In genomic region chr13:36965767-36966166, GRCh38 we compare ENCODE assay signal across 13 cellular contexts. TPM values are rescaled to one million over a fixed set of nuclear protein-coding genes. Genes with fewer than 3 reads are reported as not detected.
DNase-seq lines count a peak whose midpoint lies in the region; ATAC-seq and TF ChIP-seq lines count a peak whose summit lies in the region.
"Had no signal": no experiment of that assay in that cellular context is flagged by ENCODE, and none has a peak within 500 bp of the region (broad histone marks: within the 10 kb centered on the region; RNA-seq: fewer than 3 reads in every experiment).

No MANE protein-coding gene starts in this region.

- H3K27ac ChIP-seq in trophoblast cell (ENCODE audit: low read depth, low read length) = no peak overlapping the region
- H3K27ac ChIP-seq: 22Rv1, gastrocnemius medialis, KMS-11 had no signal

- ATAC-seq in GM18502 (IDR thresholded peaks at IDR 0.05; ENCODE audit: poor library complexity, unreplicated experiment) = no peak
- ATAC-seq: activated CD4-positive, CD25-positive, alpha-beta regulatory T cell treated with anti-CD3 and anti-CD28 coated beads, Interleukin-2, amount 50 U/mL, for 24 hours; gastrocnemius medialis had no signal

- intact Hi-C loops in Caco-2 (cut with micrococcal nuclease; ENCODE audit: unreplicated experiment) = no loop called here

- DNase-seq in DMS53 (lab: John Stamatoyannopoulos, UW) (peak; percentile 52), DMS53 treated with DMSO at 0.1 percent for 48 hours (lab: John Stamatoyannopoulos, UW; ENCODE audit: unreplicated experiment) (no peak), NB4 (ENCODE audit: low read depth) (peak; percentile 15), dedifferentiated amniotic fluid mesenchymal stem cell (ENCODE audit: extremely low spot score) (peak; percentile 63), trophoblast cell (peak; percentile 52 to 56), Caco-2 (no peak), NCI-H1436 treated with DMSO at 0.1 percent for 48 hours (lab: John Stamatoyannopoulos, UW) (no peak)
- DNase-seq: gastrocnemius medialis; stimulated activated CD4-positive, alpha-beta T cell treated with anti-CD3 and anti-CD28 coated beads, Interleukin-1b, Interleukin-23, amount 100 ng/mL, for 48 hours had no signal

- no peak overlapping the region for H3K23ac ChIP-seq in trophoblast cell (ENCODE audit: low read length)

- H2AFZ ChIP-seq in trophoblast cell (ENCODE audit: insufficient read depth, low read length, poor library complexity) = no peak overlapping the region

- H3K27ac Mint-ChIP-seq in Caco-2 (ENCODE audit: unreplicated experiment) = no peak overlapping the region

- H4K91ac ChIP-seq in trophoblast cell (ENCODE audit: low read depth, low read length) = no peak overlapping the region

- no peak overlapping the region for H2BK120ac ChIP-seq in trophoblast cell (ENCODE audit: insufficient read depth, low read length, poor library complexity)

- H3K9me3 ChIP-seq in trophoblast cell (ENCODE audit: insufficient read depth, low read depth, low read length) (no peaks in the 10 kb centered on the region), Caco-2 (no peaks in the 10 kb centered on the region)
- H3K9me3 ChIP-seq: gastrocnemius medialis had no signal

- H3K4me2 ChIP-seq in trophoblast cell (ENCODE audit: low read length) = no peak overlapping the region
- H3K4me2 ChIP-seq: KMS-11 had no signal

- H2BK5ac ChIP-seq in trophoblast cell (ENCODE audit: low read depth, low read length, poor library complexity) = no peak overlapping the region

- no peak overlapping the region for H3K14ac ChIP-seq in trophoblast cell (ENCODE audit: low read length)

- H3K4me3 ChIP-seq in NB4 (ENCODE audit: low read depth, low read length) (no peak overlapping the region), trophoblast cell (ENCODE audit: low read depth, low read length) (no peak overlapping the region), Caco-2 (ENCODE audit: low read depth, low read length) (no peak overlapping the region)
- H3K4me3 ChIP-seq: gastrocnemius medialis had no signal

- H4K8ac ChIP-seq in trophoblast cell (ENCODE audit: low read depth, low read length) = no peak overlapping the region

- no peaks in the 10 kb centered on the region for H3K79me1 ChIP-seq in trophoblast cell (ENCODE audit: low read length)

- H3K27me3 Mint-ChIP-seq in Caco-2 (ENCODE audit: insufficient read depth, unreplicated experiment) = no peaks in the 10 kb centered on the region

- H3K4me1 ChIP-seq in trophoblast cell (ENCODE audit: control insufficient read depth in 1 of 2, insufficient read depth in 2 of 2, low read length in 2 of 2) (peaks cover 0 to 1% of the 10 kb centered on the region in 2 experiments), Caco-2 (no peaks in the 10 kb centered on the region)
- H3K4me1 ChIP-seq: gastrocnemius medialis had no signal

- no peaks in the 10 kb centered on the region for H3K27me3 ChIP-seq in trophoblast cell (ENCODE audit: insufficient read depth, low read length)
- H3K27me3 ChIP-seq in Caco-2 (replicated peaks; ENCODE audit: control insufficient read depth, insufficient read depth, low read length) = no peaks in the 10 kb centered on the region
- H3K27me3 ChIP-seq: gastrocnemius medialis had no signal

- H3K36me3 Mint-ChIP-seq in Caco-2 (ENCODE audit: insufficient read depth, unreplicated experiment) = peaks cover 51% of the 10 kb centered on the region

- POLR2A ChIA-PET in Caco-2 (lab: Charles Lee) = no interaction called here

- TF ChIP-seq POLR2A in NB4 (IDR thresholded peaks at IDR 0.05; ENCODE audit: extremely low read depth, insufficient read length) = no peak

- BruUV-seq in Caco-2 (replicated peaks; lab: Mats Ljungman, UMichigan) = no TSS peak

- no peak overlapping the region for H2BK12ac ChIP-seq in trophoblast cell (ENCODE audit: low read length)

- no peaks in the 10 kb centered on the region for H3K79me2 ChIP-seq in trophoblast cell (ENCODE audit: control insufficient read depth, insufficient read depth, low read length, poor library complexity)

- no peak overlapping the region for H3K4me3 Mint-ChIP-seq in Caco-2 (ENCODE audit: unreplicated experiment)

- H3K36me3 ChIP-seq in trophoblast cell (ENCODE audit: control insufficient read depth in 1 of 2, insufficient read depth in 2 of 2, low read length in 2 of 2) (peaks cover 16 to 22% of the 10 kb centered on the region in 2 experiments), Caco-2 (ENCODE audit: control insufficient read depth, insufficient read depth, low read length) (peaks cover 5% of the 10 kb centered on the region)

- no peak overlapping the region for H4K12ac ChIP-seq in trophoblast cell (ENCODE audit: low read depth, low read length)

- no peak overlapping the region for H3K18ac ChIP-seq in trophoblast cell (ENCODE audit: low read length)

- TF ChIP-seq CTCF in NB4 (IDR thresholded peaks at IDR 0.05; ENCODE audit: low read depth, low read length) = no peak
- TF ChIP-seq CTCF in Caco-2 (IDR thresholded peaks at IDR 0.05; ENCODE audit: insufficient read depth in 1 of 2, low read depth in 1 of 2, low read length in 1 of 2, severe bottlenecking in 1 of 2, unreplicated experiment in 1 of 2) = no peak

- CTCF ChIA-PET in Caco-2 (lab: Charles Lee) = no interaction called here

- H3K4ac ChIP-seq in trophoblast cell (ENCODE audit: low read depth, low read length) = no peak overlapping the region

- H2AK5ac ChIP-seq in trophoblast cell (ENCODE audit: low read length) = no peak overlapping the region

- H3K9ac ChIP-seq in trophoblast cell (ENCODE audit: low read length) = no peak overlapping the region
- H3K9ac ChIP-seq: KMS-11 had no signal

- H3K4me1 Mint-ChIP-seq in Caco-2 (ENCODE audit: low read depth, unreplicated experiment) = no peaks in the 10 kb centered on the region

- WGBS in trophoblast cell (ENCODE audit: extremely low coverage, insufficient coverage, insufficient read length) = no CpG with 5 or more reads among the region's 2 CpGs

- H3K9me3 Mint-ChIP-seq in Caco-2 (ENCODE audit: unreplicated experiment) = no peaks in the 10 kb centered on the region

RNA-seq across cellular contexts. Expression of gene ALG5, which starts 33.4 kb away (rescaled TPM):
- polyA plus RNA-seq in trophoblast cell (2013) = 54.1 and 59.4 TPM in 2 replicates
- 62.0 and 66.8 TPM in 2 replicates for total RNA-seq in Caco-2 (2022)

RNA-seq across cellular contexts. Expression of gene EXOSC8, which starts 34.8 kb away (rescaled TPM):
- 76.5 and 81.2 TPM in 2 replicates for polyA plus RNA-seq in trophoblast cell (2013)
- total RNA-seq in Caco-2 (2022) = 120 and 122 TPM in 2 replicates

RNA-seq across cellular contexts. Expression of gene SMAD9, which starts 45.7 kb away (rescaled TPM):
- 13.6 and 14.4 TPM in 2 replicates for polyA plus RNA-seq in trophoblast cell (2013)
- total RNA-seq in Caco-2 (2022) = 1.2 TPM in 2 replicates

Comparison
In these comparisons a context has a peak if more than half of its experiments do, and no peak if none do; other contexts are left out.
1. DNase-seq: peak in DMS53 (single experiment), NB4 (single experiment), dedifferentiated amniotic fluid mesenchymal stem cell (single experiment) and trophoblast cell (2 of 2); none in DMS53 treated with DMSO at 0.1 percent for 48 hours (single experiment), Caco-2 (0 of 2) and NCI-H1436 treated with DMSO at 0.1 percent for 48 hours (single experiment).